22 cellular contexts compared by ENCODE assay signal in the genomic region with DNA sequence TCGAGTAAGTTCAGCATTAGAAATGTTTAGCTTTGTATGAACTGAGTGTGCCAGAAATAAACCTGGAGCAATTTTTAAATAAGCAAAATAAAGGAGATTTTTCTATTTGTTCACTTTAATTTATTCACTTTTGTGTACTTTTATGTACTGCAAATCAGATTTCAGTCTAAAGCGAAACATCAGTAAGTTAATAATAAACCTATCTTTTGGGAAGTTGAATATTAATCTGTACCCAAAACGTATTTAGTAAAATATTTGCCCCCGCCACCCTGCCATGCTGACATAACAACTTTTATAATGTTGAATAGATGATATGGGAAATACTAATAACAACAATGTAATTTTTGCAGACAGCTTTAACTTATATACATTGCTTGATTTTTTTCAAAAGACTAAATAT.
DNase-seq lines count a peak whose midpoint lies in the region; TF ChIP-seq lines count a peak whose summit lies in the region.
"Had no signal": no experiment of that assay in that cellular context is flagged by ENCODE, and none has a peak within 500 bp of the region (broad histone marks: within the 10 kb centered on the region; RNA-seq: fewer than 3 reads in every experiment).

No MANE protein-coding gene starts in this region.

- peak overlapping the region; percentile 16 to 51 for H3K4me3 ChIP-seq in duodenal mucosa (ENCODE audit: low read depth in 1 of 2, low read length in 2 of 2)
- H3K4me3 ChIP-seq in hepatocyte = no peak overlapping the region
- no peak overlapping the region for H3K4me3 ChIP-seq in muscle layer of colon (ENCODE audit: low read depth in 1 of 2, low read length in 2 of 2)
- no peak overlapping the region for H3K4me3 ChIP-seq in stomach smooth muscle (ENCODE audit: low read length in 2 of 2)
- H3K4me3 ChIP-seq in osteoblast (ENCODE audit: insufficient read depth, low read length) = no peak overlapping the region
- H3K4me3 ChIP-seq: BLaER1 treated with 17β-estradiol and CSF1 and Interleukin-3, amounts not matched to agents 10 nM and 100 nM; GM23338 had no signal

- H3K27me3 ChIP-seq in duodenal mucosa (ENCODE audit: control insufficient read depth in 1 of 2, insufficient read depth in 2 of 2, low read length in 2 of 2) (no peaks in the 10 kb centered on the region), hepatocyte (no peaks in the 10 kb centered on the region), muscle layer of colon (ENCODE audit: control insufficient read depth in 1 of 2, insufficient read depth in 2 of 2, low read length in 2 of 2) (no peaks in the 10 kb centered on the region), stomach smooth muscle (ENCODE audit: control insufficient read depth in 1 of 2, insufficient read depth in 2 of 2, low read length in 2 of 2) (no peaks in the 10 kb centered on the region), osteoblast (ENCODE audit: insufficient read depth, low read length) (no peaks in the 10 kb centered on the region)
- H3K27me3 ChIP-seq: BLaER1 treated with 17β-estradiol and CSF1 and Interleukin-3, amounts not matched to agents 10 nM and 100 nM had no signal

- H2AFZ ChIP-seq in hepatocyte (no peak overlapping the region), osteoblast (ENCODE audit: low read length) (no peak overlapping the region)
- H2AFZ ChIP-seq: GM23338 had no signal

- H3K4me2 ChIP-seq in hepatocyte = peak overlapping the region; percentile 23
- no peak overlapping the region for H3K4me2 ChIP-seq in osteoblast (ENCODE audit: insufficient read depth, low read length)
- H3K4me2 ChIP-seq: BLaER1 treated with 17β-estradiol and CSF1 and Interleukin-3, amounts not matched to agents 10 nM and 100 nM; GM23338 had no signal

- H3K36me3 ChIP-seq in duodenal mucosa (ENCODE audit: control insufficient read depth in 1 of 2, insufficient read depth in 2 of 2, low read length in 2 of 2) = no peaks in the 10 kb centered on the region
- H3K36me3 ChIP-seq in hepatocyte (replicated peaks; ENCODE audit: insufficient read depth, low read depth) = no peaks in the 10 kb centered on the region
- H3K36me3 ChIP-seq in muscle layer of colon (ENCODE audit: insufficient read depth, low read length) = no peaks in the 10 kb centered on the region
- H3K36me3 ChIP-seq in stomach smooth muscle (ENCODE audit: control insufficient read depth in 2 of 2, insufficient read depth in 2 of 2, low read length in 2 of 2) = no peaks in the 10 kb centered on the region
- H3K36me3 ChIP-seq in osteoblast (ENCODE audit: insufficient read depth, low read length) = peaks cover 7% of the 10 kb centered on the region

- H4K20me1 ChIP-seq in hepatocyte (ENCODE audit: insufficient read depth, poor library complexity, severe bottlenecking) = no peaks in the 10 kb centered on the region
- H4K20me1 ChIP-seq in osteoblast (ENCODE audit: insufficient read depth, low read length) = no peaks in the 10 kb centered on the region
- H4K20me1 ChIP-seq: BLaER1 treated with 17β-estradiol and CSF1 and Interleukin-3, amounts not matched to agents 10 nM and 100 nM had no signal

- H3K4me1 ChIP-seq in duodenal mucosa (ENCODE audit: control insufficient read depth in 1 of 2, insufficient read depth in 2 of 2, low read length in 2 of 2) = peaks cover 18 to 65% of the 10 kb centered on the region in 2 donors
- H3K4me1 ChIP-seq in hepatocyte (ENCODE audit: insufficient read depth) = peaks cover 28% of the 10 kb centered on the region
- peaks cover 74% of the 10 kb centered on the region for H3K4me1 ChIP-seq in muscle layer of colon (ENCODE audit: insufficient read depth, low read length)
- peaks cover 29% of the 10 kb centered on the region for H3K4me1 ChIP-seq in stomach smooth muscle (ENCODE audit: control insufficient read depth, insufficient read depth, low read length)
- peaks cover 6% of the 10 kb centered on the region for H3K4me1 ChIP-seq in osteoblast (ENCODE audit: insufficient read depth, low read length)

- no peaks in the 10 kb centered on the region for H3K9me3 ChIP-seq in duodenal mucosa (ENCODE audit: control insufficient read depth in 1 of 2, low read length in 2 of 2)
- H3K9me3 ChIP-seq in hepatocyte (ENCODE audit: low read depth) = no peaks in the 10 kb centered on the region
- no peaks in the 10 kb centered on the region for H3K9me3 ChIP-seq in muscle layer of colon (ENCODE audit: low read length)
- H3K9me3 ChIP-seq in stomach smooth muscle (ENCODE audit: control insufficient read depth in 2 of 2, low read length in 2 of 2) = no peaks in the 10 kb centered on the region
- no peaks in the 10 kb centered on the region for H3K9me3 ChIP-seq in osteoblast (ENCODE audit: low read depth, low read length)
- H3K9me3 ChIP-seq: BLaER1 treated with 17β-estradiol and CSF1 and Interleukin-3, amounts not matched to agents 10 nM and 100 nM; Caco-2 had no signal

- no peak overlapping the region for H3K9ac ChIP-seq in duodenal mucosa (ENCODE audit: low read depth in 1 of 2, low read length in 2 of 2)
- H3K9ac ChIP-seq in muscle layer of colon (ENCODE audit: low read length) = no peak overlapping the region
- H3K9ac ChIP-seq in stomach smooth muscle (ENCODE audit: low read length in 2 of 2) = no peak overlapping the region
- H3K9ac ChIP-seq: BLaER1 treated with 17β-estradiol and CSF1 and Interleukin-3, amounts not matched to agents 10 nM and 100 nM had no signal

- no peaks in the 10 kb centered on the region for H3K79me2 ChIP-seq in hepatocyte
- no peaks in the 10 kb centered on the region for H3K79me2 ChIP-seq in osteoblast (ENCODE audit: insufficient read depth, low read length)

- no peak overlapping the region for H3K27ac ChIP-seq in duodenal mucosa (ENCODE audit: low read depth, low read length)
- H3K27ac ChIP-seq in hepatocyte = peak overlapping the region; percentile 19
- H3K27ac ChIP-seq in muscle layer of colon (ENCODE audit: low read depth, low read length) = peak overlapping the region; percentile 27
- H3K27ac ChIP-seq in stomach smooth muscle (ENCODE audit: low read length) = peak overlapping the region; percentile 61
- H3K27ac ChIP-seq in osteoblast (ENCODE audit: low read depth, low read length) = no peak overlapping the region
- H3K27ac ChIP-seq: BLaER1 treated with 17β-estradiol and CSF1 and Interleukin-3, amounts not matched to agents 10 nM and 100 nM had no signal

- no peaks in the 10 kb centered on the region for H3K9me2 ChIP-seq in hepatocyte (replicated peaks; ENCODE audit: insufficient read depth)

- whole genome bisulfite sequencing in hepatocyte (ENCODE audit: low lambda C conversion rate, missing lambda C conversion rate) = 78% methylated on average over 4 of the region's 4 CpGs

- DNase-seq in hepatocyte (ENCODE audit: low spot score) (no peak), osteoblast (ENCODE audit: insufficient read length, low spot score, missing footprints) (no peak)
- DNase-seq in activated CD4-positive, alpha-beta T cell treated with anti-CD3 and anti-CD28 coated beads for 4 hours = no peak
- no peak for DNase-seq in stimulated activated CD4-positive, alpha-beta T cell treated with anti-CD3 and anti-CD28 coated beads, Interleukin-1b, Interleukin-23, amount 100 ng/mL, for 48 hours
- DNase-seq: ACHN; CD4-positive, alpha-beta memory T cell; DMS 273 treated with DMSO at 0.1 percent for 48 hours; HCEC 1CT; IMR-90; NCI-H1105; NCI-H146; NCI-H2029; NCI-H510A treated with DMSO at 0.1 percent for 48 hours; NCI-H748 treated with DMSO at 0.1 percent for 48 hours; NK-92 treated with Interleukin-12 subunit alpha and Interleukin-12 subunit beta, amount 100 ng/mL, for 24 hours; SIG-M5 had no signal

- TF ChIP-seq CTCF in hepatocyte (IDR thresholded peaks at IDR 0.05; ENCODE audit: poor library complexity) (no peak), osteoblast (IDR thresholded peaks at IDR 0.05; ENCODE audit: extremely low read depth, low read depth, low read length) (no peak)

Comparison
In these comparisons a context has a peak if more than half of its experiments do, and no peak if none do; other contexts are left out.
1. H3K27ac ChIP-seq: peak in hepatocyte (single experiment), muscle layer of colon (single experiment) and stomach smooth muscle (single experiment); none in duodenal mucosa (single experiment) and osteoblast (single experiment).
2. H3K4me3 ChIP-seq: peak in duodenal mucosa (2 of 2); none in hepatocyte (single experiment), muscle layer of colon (0 of 2), stomach smooth muscle (0 of 2) and osteoblast (single experiment).